In the genomic region with DNA sequence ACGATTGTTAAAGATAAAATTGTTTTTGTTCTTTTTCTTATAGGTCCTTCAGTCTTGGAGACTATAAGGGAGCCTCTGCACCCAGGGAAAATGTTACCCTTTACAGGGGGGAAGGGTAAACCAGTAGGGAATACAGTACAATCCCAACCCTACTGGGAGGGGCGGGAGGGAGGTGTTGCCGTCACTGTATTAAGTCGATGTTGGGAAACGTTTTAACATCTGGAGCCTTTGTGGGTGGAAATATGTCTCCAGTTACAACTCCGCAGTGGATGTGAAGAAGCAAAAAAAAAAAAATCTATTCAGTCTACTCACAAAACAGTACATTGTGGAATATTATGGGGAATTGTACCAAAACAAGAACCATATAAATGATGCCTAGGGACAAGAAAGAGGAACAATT, we compare ENCODE assay signal across 16 cellular contexts. TPM values are rescaled to one million over a fixed set of nuclear protein-coding genes. Genes with fewer than 3 reads are reported as not detected.
DNase-seq lines count a peak whose midpoint lies in the region; ATAC-seq and TF ChIP-seq lines count a peak whose summit lies in the region.
"Had no signal": no experiment of that assay in that cellular context is flagged by ENCODE, and none has a peak within 500 bp of the region (broad histone marks: within the 10 kb centered on the region; RNA-seq: fewer than 3 reads in every experiment).

No MANE protein-coding gene starts in this region.

- peak; percentile 24 for DNase-seq in DMS 273 (lab: John Stamatoyannopoulos, UW; ENCODE audit: unreplicated experiment)
- DNase-seq in DMS 273 treated with DMSO at 0.1 percent for 48 hours (lab: John Stamatoyannopoulos, UW) = no peak
- DNase-seq in PC-9 = no peak
- peak; percentile 20 for DNase-seq in fibroblast of the conjunctiva (ENCODE audit: low read depth)
- peak; percentile 7 for DNase-seq in stromal cell of bone marrow (ENCODE audit: low read depth)
- DNase-seq in H7 = no peak
- DNase-seq in NCI-H1417 (lab: John Stamatoyannopoulos, UW) = no peak
- DNase-seq: KG1, NCI-H1092 treated with DMSO at 0.1 percent for 48 hours, NCI-H1694 treated with DMSO at 0.1 percent for 48 hours, RPMI8226, SW 1271 had no signal

- intact Hi-C loops in PC-9 (cut with micrococcal nuclease; ENCODE audit: unreplicated experiment) = no loop called here

- POLR2A ChIA-PET in PC-9 (lab: Charles Lee; ENCODE audit: unreplicated experiment) = no interaction called here

- no peak for TF ChIP-seq CTCF in PC-9 (conservative IDR thresholded peaks at IDR 0.05)

- H2AFZ ChIP-seq in PC-9 = no peak overlapping the region
- H2AFZ ChIP-seq: GM23338 had no signal

- no peaks in the 10 kb centered on the region for H3K79me2 ChIP-seq in PC-9 (ENCODE audit: low read depth)

- H4K20me1 ChIP-seq in PC-9 (ENCODE audit: insufficient read depth) = peaks cover 14% of the 10 kb centered on the region; the same call in 1 of the 2 replicates

- H3K9me2 ChIP-seq in PC-9 (ENCODE audit: insufficient read depth) = no peaks in the 10 kb centered on the region

- H3K27ac ChIP-seq in PC-9 = no peak overlapping the region
- H3K27ac ChIP-seq: 22Rv1 had no signal

- no peaks in the 10 kb centered on the region for H3K9me3 ChIP-seq in PC-9 (ENCODE audit: insufficient read depth, low read depth)

- CTCF ChIA-PET in PC-9 (lab: Charles Lee) = interaction anchor here (0.6 kb wide), 1 partner anchor 558 kb away, joined by 3 read pairs; no protein-coding TSS in a partner anchor

- peaks cover 49% of the 10 kb centered on the region for H3F3A ChIP-seq in PC-9 (ENCODE audit: insufficient read depth, low read depth)

- no peaks in the 10 kb centered on the region for H3K27me3 ChIP-seq in PC-9 (ENCODE audit: insufficient read depth, low read depth)
- H3K27me3 ChIP-seq in H7 (ENCODE audit: control insufficient read depth, insufficient read depth, low read length) = no peaks in the 10 kb centered on the region

- TSS peak; percentile 1 for BruUV-seq in PC-9 (replicated peaks; lab: Mats Ljungman, UMichigan)

- H3K4me3 ChIP-seq in PC-9 (no peak overlapping the region), H7 (ENCODE audit: insufficient read depth, low read depth, low read length) (no peak overlapping the region)
- H3K4me3 ChIP-seq: GM12878, GM23338 had no signal

- no peaks in the 10 kb centered on the region for H3K4me1 ChIP-seq in PC-9 (replicated peaks; ENCODE audit: insufficient read depth)

- H3K36me3 ChIP-seq in PC-9 (ENCODE audit: low read depth) = peaks cover 60% of the 10 kb centered on the region
- peaks cover 6% of the 10 kb centered on the region for H3K36me3 ChIP-seq in H7 (replicated peaks; ENCODE audit: control insufficient read depth, insufficient read depth, low read length)

- ATAC-seq in GM18520 (IDR thresholded peaks at IDR 0.05; ENCODE audit: unreplicated experiment) = no peak
- ATAC-seq: GM12878, GM23338 had no signal

- no peak overlapping the region for H3K4me2 ChIP-seq in PC-9
- H3K4me2 ChIP-seq: GM23338 had no signal

RNA-seq across cellular contexts. Expression of a gene that starts 47.2 kb away (rescaled TPM):
- total RNA-seq in PC-9 (2021) = 13.6 and 26.1 TPM in 2 replicates
- 4.6 and 7.0 TPM in 2 replicates for total RNA-seq in H7 (2014; rRNA removed; shearing (Covaris generic))

Comparison
In these comparisons a context has a peak if more than half of its experiments do, and no peak if none do; other contexts are left out.
1. DNase-seq: peak in DMS 273 (single experiment), fibroblast of the conjunctiva (single experiment) and stromal cell of bone marrow (single experiment); none in DMS 273 treated with DMSO at 0.1 percent for 48 hours (single experiment), PC-9 (0 of 2), H7 (single experiment) and NCI-H1417 (0 of 3).